Comparison of ENCODE assay signal across 18 cellular contexts in the genomic region with DNA sequence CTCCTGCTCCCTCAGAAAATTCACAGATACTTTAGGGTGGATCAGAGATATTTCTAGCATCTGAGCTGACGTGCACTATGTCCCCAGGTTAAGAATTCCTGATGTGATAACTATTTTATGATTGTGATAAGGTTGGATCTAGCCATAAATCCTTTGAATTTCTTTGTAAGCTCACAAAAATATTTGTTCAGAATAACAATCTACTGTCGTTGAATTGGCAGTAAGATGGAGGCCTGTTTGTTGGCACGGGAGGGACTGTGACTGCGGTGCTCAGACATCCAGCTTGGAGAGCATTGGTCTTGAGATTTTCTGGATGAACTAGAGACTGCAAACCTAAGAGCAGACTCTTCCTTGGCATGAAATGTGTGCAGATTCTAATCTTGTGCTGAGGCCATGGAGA.
DNase-seq lines count a peak whose midpoint lies in the region; ATAC-seq and TF ChIP-seq lines count a peak whose summit lies in the region.
"Had no signal": no experiment of that assay in that cellular context is flagged by ENCODE, and none has a peak within 500 bp of the region (broad histone marks: within the 10 kb centered on the region; RNA-seq: fewer than 3 reads in every experiment).

No MANE protein-coding gene starts in this region.

- H3K36me3 Mint-ChIP-seq in activated naive CD8-positive, alpha-beta T cell treated with anti-CD3 and anti-CD28 coated beads, Interleukin-2, amount 50 U/mL, for 24 hours (ENCODE audit: low read depth), result peaks cover 23% of the 10 kb centered on the region
- H3K36me3 Mint-ChIP-seq in activated naive CD8-positive, alpha-beta T cell treated with anti-CD3 and anti-CD28 coated beads for 36 hours, result peaks cover 9% of the 10 kb centered on the region

- DNase-seq in activated naive CD8-positive, alpha-beta T cell treated with anti-CD3 and anti-CD28 coated beads, Interleukin-2, amount 50 U/mL, for 24 hours, result no peak
- no peak for DNase-seq in activated naive CD8-positive, alpha-beta T cell treated with anti-CD3 and anti-CD28 coated beads for 36 hours
- no peak for DNase-seq in left colon
- DNase-seq: 8988T, COR-L47, DMS53, NCI-H1417 treated with DMSO at 0.1 percent for 48 hours, NCI-H2081, NCI-H2227 treated with DMSO at 0.1 percent for 48 hours, NCI-H524 treated with DMSO at 0.1 percent for 48 hours, RPMI8226, SJCRH30 had no signal

- no peak overlapping the region for H3K4me3 Mint-ChIP-seq in activated naive CD8-positive, alpha-beta T cell treated with anti-CD3 and anti-CD28 coated beads, Interleukin-2, amount 50 U/mL, for 24 hours
- H3K4me3 Mint-ChIP-seq in activated naive CD8-positive, alpha-beta T cell treated with anti-CD3 and anti-CD28 coated beads for 36 hours, result no peak overlapping the region
- H3K4me3 Mint-ChIP-seq: CD14-positive monocyte had no signal

- no peak for ATAC-seq in activated naive CD8-positive, alpha-beta T cell treated with anti-CD3 and anti-CD28 coated beads, Interleukin-2, amount 50 U/mL, for 24 hours
- ATAC-seq in SK-N-SH treated with all-trans-retinoic acid at 6 μM for 48 hours, result peak; percentile 46
- peak; percentile 78 for ATAC-seq in left colon
- no peak for ATAC-seq in GM19467 (IDR thresholded peaks at IDR 0.05; ENCODE audit: unreplicated experiment)
- ATAC-seq in HG03521 (IDR thresholded peaks at IDR 0.05; ENCODE audit: unreplicated experiment), result no peak
- no peak for ATAC-seq in HG03460 (IDR thresholded peaks at IDR 0.05; ENCODE audit: unreplicated experiment)
- ATAC-seq in GM19452 (IDR thresholded peaks at IDR 0.05; ENCODE audit: unreplicated experiment), result no peak

- peak overlapping the region; percentile 29 for H3K27ac Mint-ChIP-seq in activated naive CD8-positive, alpha-beta T cell treated with anti-CD3 and anti-CD28 coated beads, Interleukin-2, amount 50 U/mL, for 24 hours
- H3K27ac Mint-ChIP-seq in activated naive CD8-positive, alpha-beta T cell treated with anti-CD3 and anti-CD28 coated beads for 36 hours, result no peak overlapping the region

- no peaks in the 10 kb centered on the region for H3K9me3 Mint-ChIP-seq in activated naive CD8-positive, alpha-beta T cell treated with anti-CD3 and anti-CD28 coated beads, Interleukin-2, amount 50 U/mL, for 24 hours
- no peaks in the 10 kb centered on the region for H3K9me3 Mint-ChIP-seq in activated naive CD8-positive, alpha-beta T cell treated with anti-CD3 and anti-CD28 coated beads for 36 hours
- H3K9me3 Mint-ChIP-seq: CD14-positive monocyte had no signal

- H3K4me1 Mint-ChIP-seq in activated naive CD8-positive, alpha-beta T cell treated with anti-CD3 and anti-CD28 coated beads, Interleukin-2, amount 50 U/mL, for 24 hours, result peaks cover 19% of the 10 kb centered on the region
- peaks cover 25% of the 10 kb centered on the region for H3K4me1 Mint-ChIP-seq in activated naive CD8-positive, alpha-beta T cell treated with anti-CD3 and anti-CD28 coated beads for 36 hours

- H3K27me3 Mint-ChIP-seq in activated naive CD8-positive, alpha-beta T cell treated with anti-CD3 and anti-CD28 coated beads, Interleukin-2, amount 50 U/mL, for 24 hours, result no peaks in the 10 kb centered on the region
- H3K27me3 Mint-ChIP-seq in activated naive CD8-positive, alpha-beta T cell treated with anti-CD3 and anti-CD28 coated beads for 36 hours, result no peaks in the 10 kb centered on the region

- intact Hi-C loops in left colon (cut with DNase I, micrococcal nuclease), result no loop called here

TF ChIP-seq in SK-N-SH treated with all-trans-retinoic acid at 6 μM for 48 hours, 23 proteins besides CTCF, POLR2A, EP300 and RAD21:
- TF ChIP-seq ISL1 (CRISPR knock-in tag; IDR thresholded peaks at IDR 0.05) (no peak), ZFP3 (CRISPR knock-in tag; IDR thresholded peaks at IDR 0.05) (no peak), TOX (CRISPR knock-in tag; IDR thresholded peaks at IDR 0.05; ENCODE audit: borderline replicate concordance) (no peak), RARB (CRISPR knock-in tag; IDR thresholded peaks at IDR 0.05) (no peak), ZNF565 (CRISPR knock-in tag; conservative IDR thresholded peaks at IDR 0.05; ENCODE audit: low read depth) (no peak), ZC3H10 (CRISPR knock-in tag; IDR thresholded peaks at IDR 0.05) (no peak), ESRRG (CRISPR knock-in tag; IDR thresholded peaks at IDR 0.05) (no peak), GLIS3 (CRISPR knock-in tag; IDR thresholded peaks at IDR 0.05) (no peak), BACH2 (CRISPR knock-in tag; IDR thresholded peaks at IDR 0.05; ENCODE audit: borderline replicate concordance) (no peak), SNAI2 (CRISPR knock-in tag; IDR thresholded peaks at IDR 0.05) (no peak)
- TF ChIP-seq, protein P1, sequence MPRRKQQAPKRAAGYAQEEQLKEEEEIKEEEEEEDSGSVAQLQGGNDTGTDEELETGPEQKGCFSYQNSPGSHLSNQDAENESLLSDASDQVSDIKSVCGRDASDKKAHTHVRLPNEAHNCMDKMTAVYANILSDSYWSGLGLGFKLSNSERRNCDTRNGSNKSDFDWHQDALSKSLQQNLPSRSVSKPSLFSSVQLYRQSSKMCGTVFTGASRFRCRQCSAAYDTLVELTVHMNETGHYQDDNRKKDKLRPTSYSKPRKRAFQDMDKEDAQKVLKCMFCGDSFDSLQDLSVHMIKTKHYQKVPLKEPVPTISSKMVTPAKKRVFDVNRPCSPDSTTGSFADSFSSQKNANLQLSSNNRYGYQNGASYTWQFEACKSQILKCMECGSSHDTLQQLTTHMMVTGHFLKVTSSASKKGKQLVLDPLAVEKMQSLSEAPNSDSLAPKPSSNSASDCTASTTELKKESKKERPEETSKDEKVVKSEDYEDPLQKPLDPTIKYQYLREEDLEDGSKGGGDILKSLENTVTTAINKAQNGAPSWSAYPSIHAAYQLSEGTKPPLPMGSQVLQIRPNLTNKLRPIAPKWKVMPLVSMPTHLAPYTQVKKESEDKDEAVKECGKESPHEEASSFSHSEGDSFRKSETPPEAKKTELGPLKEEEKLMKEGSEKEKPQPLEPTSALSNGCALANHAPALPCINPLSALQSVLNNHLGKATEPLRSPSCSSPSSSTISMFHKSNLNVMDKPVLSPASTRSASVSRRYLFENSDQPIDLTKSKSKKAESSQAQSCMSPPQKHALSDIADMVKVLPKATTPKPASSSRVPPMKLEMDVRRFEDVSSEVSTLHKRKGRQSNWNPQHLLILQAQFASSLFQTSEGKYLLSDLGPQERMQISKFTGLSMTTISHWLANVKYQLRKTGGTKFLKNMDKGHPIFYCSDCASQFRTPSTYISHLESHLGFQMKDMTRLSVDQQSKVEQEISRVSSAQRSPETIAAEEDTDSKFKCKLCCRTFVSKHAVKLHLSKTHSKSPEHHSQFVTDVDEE (CRISPR knock-in tag; IDR thresholded peaks at IDR 0.05), result no peak
- TF ChIP-seq, protein P2, sequence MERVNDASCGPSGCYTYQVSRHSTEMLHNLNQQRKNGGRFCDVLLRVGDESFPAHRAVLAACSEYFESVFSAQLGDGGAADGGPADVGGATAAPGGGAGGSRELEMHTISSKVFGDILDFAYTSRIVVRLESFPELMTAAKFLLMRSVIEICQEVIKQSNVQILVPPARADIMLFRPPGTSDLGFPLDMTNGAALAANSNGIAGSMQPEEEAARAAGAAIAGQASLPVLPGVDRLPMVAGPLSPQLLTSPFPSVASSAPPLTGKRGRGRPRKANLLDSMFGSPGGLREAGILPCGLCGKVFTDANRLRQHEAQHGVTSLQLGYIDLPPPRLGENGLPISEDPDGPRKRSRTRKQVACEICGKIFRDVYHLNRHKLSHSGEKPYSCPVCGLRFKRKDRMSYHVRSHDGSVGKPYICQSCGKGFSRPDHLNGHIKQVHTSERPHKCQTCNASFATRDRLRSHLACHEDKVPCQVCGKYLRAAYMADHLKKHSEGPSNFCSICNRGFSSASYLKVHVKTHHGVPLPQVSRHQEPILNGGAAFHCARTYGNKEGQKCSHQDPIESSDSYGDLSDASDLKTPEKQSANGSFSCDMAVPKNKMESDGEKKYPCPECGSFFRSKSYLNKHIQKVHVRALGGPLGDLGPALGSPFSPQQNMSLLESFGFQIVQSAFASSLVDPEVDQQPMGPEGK (CRISPR knock-in tag; IDR thresholded peaks at IDR 0.05; ENCODE audit: borderline replicate concordance), result no peak
- TF ChIP-seq, protein P3, sequence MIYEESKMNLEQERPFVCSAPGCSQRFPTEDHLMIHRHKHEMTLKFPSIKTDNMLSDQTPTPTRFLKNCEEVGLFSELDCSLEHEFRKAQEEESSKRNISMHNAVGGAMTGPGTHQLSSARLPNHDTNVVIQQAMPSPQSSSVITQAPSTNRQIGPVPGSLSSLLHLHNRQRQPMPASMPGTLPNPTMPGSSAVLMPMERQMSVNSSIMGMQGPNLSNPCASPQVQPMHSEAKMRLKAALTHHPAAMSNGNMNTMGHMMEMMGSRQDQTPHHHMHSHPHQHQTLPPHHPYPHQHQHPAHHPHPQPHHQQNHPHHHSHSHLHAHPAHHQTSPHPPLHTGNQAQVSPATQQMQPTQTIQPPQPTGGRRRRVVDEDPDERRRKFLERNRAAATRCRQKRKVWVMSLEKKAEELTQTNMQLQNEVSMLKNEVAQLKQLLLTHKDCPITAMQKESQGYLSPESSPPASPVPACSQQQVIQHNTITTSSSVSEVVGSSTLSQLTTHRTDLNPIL (CRISPR knock-in tag; IDR thresholded peaks at IDR 0.05; ENCODE audit: low read depth), result no peak
- TF ChIP-seq, protein P4, sequence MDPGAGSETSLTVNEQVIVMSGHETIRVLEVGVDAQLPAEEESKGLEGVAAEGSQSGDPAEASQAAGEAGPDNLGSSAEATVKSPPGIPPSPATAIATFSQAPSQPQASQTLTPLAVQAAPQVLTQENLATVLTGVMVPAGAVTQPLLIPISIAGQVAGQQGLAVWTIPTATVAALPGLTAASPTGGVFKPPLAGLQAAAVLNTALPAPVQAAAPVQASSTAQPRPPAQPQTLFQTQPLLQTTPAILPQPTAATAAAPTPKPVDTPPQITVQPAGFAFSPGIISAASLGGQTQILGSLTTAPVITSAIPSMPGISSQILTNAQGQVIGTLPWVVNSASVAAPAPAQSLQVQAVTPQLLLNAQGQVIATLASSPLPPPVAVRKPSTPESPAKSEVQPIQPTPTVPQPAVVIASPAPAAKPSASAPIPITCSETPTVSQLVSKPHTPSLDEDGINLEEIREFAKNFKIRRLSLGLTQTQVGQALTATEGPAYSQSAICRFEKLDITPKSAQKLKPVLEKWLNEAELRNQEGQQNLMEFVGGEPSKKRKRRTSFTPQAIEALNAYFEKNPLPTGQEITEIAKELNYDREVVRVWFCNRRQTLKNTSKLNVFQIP (CRISPR knock-in tag; IDR thresholded peaks at IDR 0.05; ENCODE audit: borderline replicate concordance, low read depth), result no peak

Comparison
In these comparisons a context has a peak if more than half of its experiments do, and no peak if none do; other contexts are left out.
1. ATAC-seq: peak in SK-N-SH treated with all-trans-retinoic acid at 6 μM for 48 hours (single experiment) and left colon (single experiment); none in activated naive CD8-positive, alpha-beta T cell treated with anti-CD3 and anti-CD28 coated beads, Interleukin-2, amount 50 U/mL, for 24 hours (single experiment), GM19467 (single experiment), HG03521 (single experiment), HG03460 (single experiment) and GM19452 (single experiment).